In the genomic region with DNA sequence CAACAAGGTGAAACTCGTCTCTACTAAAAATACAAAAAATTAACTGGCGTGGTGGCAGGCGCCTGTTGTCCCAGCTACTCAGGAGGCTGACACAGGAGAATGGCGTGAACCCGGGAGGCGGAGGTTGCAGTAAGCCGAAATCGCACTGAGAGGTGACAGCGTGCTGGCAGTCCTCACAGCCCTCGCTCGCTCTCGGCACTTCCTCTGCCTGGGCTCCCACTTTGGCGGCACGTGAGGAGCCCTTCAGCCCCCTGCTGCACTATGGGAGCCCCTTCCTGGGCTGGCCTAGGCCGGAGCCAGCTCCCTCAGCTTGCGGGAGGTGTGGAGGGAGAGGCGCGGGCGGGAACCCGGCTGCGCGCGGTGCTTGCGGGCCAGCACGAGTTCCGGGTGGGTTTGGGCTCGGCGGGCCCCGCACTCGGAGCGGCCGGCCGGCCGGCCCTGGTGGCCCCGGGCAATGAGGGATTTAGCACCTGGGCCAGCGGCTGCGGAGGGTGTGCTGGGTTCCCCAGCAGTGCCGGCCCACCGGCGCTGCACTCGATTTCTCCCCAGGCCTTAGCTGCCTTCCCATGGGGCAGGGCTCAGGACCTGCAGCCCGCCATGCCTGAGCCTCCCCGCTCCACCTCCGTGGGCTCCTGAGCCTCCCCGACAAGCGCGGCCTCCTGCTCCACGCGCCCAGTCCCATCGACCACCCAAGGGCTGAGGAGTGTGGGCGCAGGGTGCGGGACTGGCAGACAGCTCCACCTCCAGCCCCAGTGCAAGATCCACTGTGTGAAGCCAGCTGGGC, we compare ENCODE assay signal across 1 cellular context.
TF ChIP-seq lines count a peak whose summit lies in the region.

No MANE protein-coding gene starts in this region.

TF ChIP-seq in HepG2, 621 proteins besides CTCF, POLR2A, EP300 and RAD21:
- 0 out of 2 replicates have a peak, but pooled peaks have one; percentile 27 for TF ChIP-seq ZBTB38 (CRISPR knock-in tag; IDR thresholded peaks at IDR 0.05)
- peak; percentile 36 for TF ChIP-seq AGO2 (optimal IDR thresholded peaks at IDR 0.05; ENCODE audit: low read depth, low read length)
- TF ChIP-seq RBFOX2 (IDR thresholded peaks at IDR 0.05; ENCODE audit: low read depth, low read length) = peak; percentile 31; the same call in 1 of the 2 replicates
